Comparison of ENCODE assay signal across 12 cellular contexts in the genomic region with DNA sequence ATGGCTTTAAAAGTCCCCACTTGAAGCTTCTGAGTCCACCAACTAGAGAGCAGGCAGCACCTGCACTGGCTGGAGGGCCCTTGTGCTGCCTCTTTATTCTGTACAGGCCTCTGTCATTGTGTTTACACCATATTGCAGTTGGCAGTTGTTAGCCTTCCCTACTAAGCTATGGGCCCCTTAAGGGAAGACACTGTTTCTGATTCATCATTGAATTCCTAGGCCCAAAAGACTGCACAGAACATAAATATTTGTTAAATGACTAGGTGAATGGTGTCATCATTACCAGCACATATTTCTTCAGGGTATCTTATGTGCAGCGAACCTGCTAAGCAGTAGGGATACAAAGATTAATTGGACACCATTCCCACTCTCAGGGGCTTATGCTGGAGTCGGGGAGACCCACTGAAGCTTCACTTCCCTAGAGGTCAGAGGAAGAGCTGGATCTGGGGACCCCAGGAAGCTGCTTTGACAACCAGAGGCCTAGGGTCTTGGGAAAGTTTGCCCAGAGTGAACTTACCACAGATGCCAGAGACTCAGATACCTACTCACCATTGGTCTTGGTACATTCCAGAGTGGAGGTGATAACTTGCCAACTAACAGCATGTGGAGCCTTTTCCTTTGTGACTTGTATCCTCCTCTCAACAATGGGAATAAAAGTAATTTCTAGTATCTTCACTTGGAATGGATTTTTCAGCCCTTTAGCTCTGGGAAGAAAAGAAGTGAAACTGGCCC. TPM values are rescaled to one million over a fixed set of nuclear protein-coding genes. Genes with fewer than 3 reads are reported as not detected.
DNase-seq lines count a peak whose midpoint lies in the region; TF ChIP-seq lines count a peak whose summit lies in the region.
"Had no signal": no experiment of that assay in that cellular context is flagged by ENCODE, and none has a peak within 500 bp of the region (broad histone marks: within the 10 kb centered on the region; RNA-seq: fewer than 3 reads in every experiment).

No MANE protein-coding gene starts in this region.

- H3K9me3 ChIP-seq in vagina: no peaks in the 10 kb centered on the region
- H3K9me3 ChIP-seq: suprapubic skin had no signal

- H3K4me3 Mint-ChIP-seq in chondrocyte (ENCODE audit: unreplicated experiment): no peak overlapping the region
- H3K4me3 Mint-ChIP-seq: activated CD4-positive, alpha-beta T cell treated with anti-CD3 and anti-CD28 coated beads, Interleukin-2, amount 10 ng/mL, durations not matched to agents 24 days and 14 days had no signal

- H3K4me3 ChIP-seq in dorsolateral prefrontal cortex (no peak overlapping the region), vagina (no peak overlapping the region)
- H3K4me3 ChIP-seq: suprapubic skin had no signal

- H3K36me3 Mint-ChIP-seq in chondrocyte (ENCODE audit: low read depth): no peaks in the 10 kb centered on the region

- DNase-seq in DMS53 (lab: John Stamatoyannopoulos, UW): peak; percentile 83
- peak; percentile 90 for DNase-seq in NCI-H226
- no peak for DNase-seq in chondrocyte (ENCODE audit: low spot score)
- peak; percentile 74 for DNase-seq in non-pigmented ciliary epithelial cell (ENCODE audit: low read depth)
- no peak for DNase-seq in dorsolateral prefrontal cortex
- no peak for DNase-seq in vagina (ENCODE audit: extremely low spot score in 2 of 2)
- DNase-seq in head of caudate nucleus: no peak
- no peak for DNase-seq in activated CD4-positive, alpha-beta T cell treated with anti-CD3 and anti-CD28 coated beads, Interleukin-2, amount 50 U/mL, for 48 hours
- DNase-seq: activated CD4-positive, alpha-beta T cell treated with anti-CD3 and anti-CD28 coated beads, Interleukin-2, amount 10 ng/mL, durations not matched to agents 24 days and 14 days; KBM-7; OCI-M1 had no signal

- no peaks in the 10 kb centered on the region for H3K9me3 Mint-ChIP-seq in chondrocyte (ENCODE audit: low read depth)
- H3K9me3 Mint-ChIP-seq: activated CD4-positive, alpha-beta T cell treated with anti-CD3 and anti-CD28 coated beads, Interleukin-2, amount 10 ng/mL, durations not matched to agents 24 days and 14 days had no signal

- no peaks in the 10 kb centered on the region for H3K27me3 Mint-ChIP-seq in chondrocyte (ENCODE audit: low read depth)

- H3K27me3 ChIP-seq in dorsolateral prefrontal cortex: peaks cover 0 to 7% (median 0%) of the 10 kb centered on the region in 45 donors
- H3K27me3 ChIP-seq in vagina: no peaks in the 10 kb centered on the region

- TF ChIP-seq CTCF in chondrocyte (IDR thresholded peaks at IDR 0.05) (no peak), dorsolateral prefrontal cortex (IDR thresholded peaks at IDR 0.05 in 54 of 56, conservative IDR thresholded peaks at IDR 0.05 in 2 of 56; ENCODE audit: low read depth in 1 of 56, partially characterized antibody in 56 of 56) (no peak), vagina (IDR thresholded peaks at IDR 0.05) (no peak)

- H3K27ac ChIP-seq in dorsolateral prefrontal cortex (no peak overlapping the region), vagina (no peak overlapping the region)
- H3K27ac ChIP-seq: suprapubic skin had no signal

- peak overlapping the region; percentile 85 for H3K27ac Mint-ChIP-seq in chondrocyte (ENCODE audit: unreplicated experiment)
- H3K27ac Mint-ChIP-seq: activated CD4-positive, alpha-beta T cell treated with anti-CD3 and anti-CD28 coated beads, Interleukin-2, amount 10 ng/mL, durations not matched to agents 24 days and 14 days had no signal

- no peaks in the 10 kb centered on the region for H3K4me1 ChIP-seq in vagina
- H3K4me1 ChIP-seq: suprapubic skin had no signal

- H3K36me3 ChIP-seq in vagina: no peaks in the 10 kb centered on the region
- H3K36me3 ChIP-seq: suprapubic skin had no signal

- intact Hi-C loops in dorsolateral prefrontal cortex (cut with DNase I) (no loop called here), vagina (cut with DNase I) (no loop called here), head of caudate nucleus (cut with DNase I) (no loop called here)

- no peak for TF ChIP-seq POLR2A in vagina (IDR thresholded peaks at IDR 0.05)

- H3K4me1 Mint-ChIP-seq in chondrocyte (ENCODE audit: low read depth): peaks cover 16% of the 10 kb centered on the region
- H3K4me1 Mint-ChIP-seq: activated CD4-positive, alpha-beta T cell treated with anti-CD3 and anti-CD28 coated beads, Interleukin-2, amount 10 ng/mL, durations not matched to agents 24 days and 14 days had no signal

RNA-seq across cellular contexts. Expression of a gene that starts 28.7 kb away (rescaled TPM):
- total RNA-seq in chondrocyte (43.4 to 44.7 TPM (median 43.9 TPM) in 3 replicates), dorsolateral prefrontal cortex (10 to 100 TPM; 12.7 to 29.4 (median 20.7) TPM), vagina (20.1 TPM)

Comparison
In these comparisons a context has a peak if more than half of its experiments do, and no peak if none do; other contexts are left out.
1. DNase-seq: peak in DMS53 (single experiment), NCI-H226 (single experiment) and non-pigmented ciliary epithelial cell (single experiment); none in chondrocyte (single experiment), dorsolateral prefrontal cortex (0 of 10), vagina (0 of 2), head of caudate nucleus (0 of 42) and activated CD4-positive, alpha-beta T cell treated with anti-CD3 and anti-CD28 coated beads, Interleukin-2, amount 50 U/mL, for 48 hours (0 of 2).